8 cellular contexts compared by ENCODE assay signal in the genomic region with DNA sequence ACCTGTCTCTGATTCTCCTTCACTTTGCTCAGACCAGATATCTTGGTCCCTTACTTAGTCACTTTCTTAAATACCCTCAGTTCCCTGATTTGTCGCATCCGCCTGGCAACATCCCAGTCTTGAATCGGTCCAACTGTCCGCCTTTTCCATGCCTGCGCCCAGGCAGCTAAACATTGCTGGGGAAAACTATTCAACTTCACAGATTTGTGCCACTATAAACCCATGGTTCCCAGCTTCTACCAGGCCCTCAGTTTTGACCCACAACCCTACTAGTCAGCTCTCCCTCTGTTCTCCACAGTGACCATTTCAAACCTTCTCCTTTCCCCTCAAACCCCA. TPM values are rescaled to one million over a fixed set of nuclear protein-coding genes. Genes with fewer than 3 reads are reported as not detected.
DNase-seq lines count a peak whose midpoint lies in the region; ATAC-seq and TF ChIP-seq lines count a peak whose summit lies in the region.

No MANE protein-coding gene starts in this region.

- H3K27me3 Mint-ChIP-seq in neural progenitor cell (ENCODE audit: insufficient read depth, low read depth) = peaks cover 3% of the 10 kb centered on the region

- H3K9me2 ChIP-seq in Loucy (replicated peaks; ENCODE audit: low read depth, low read length) = no peaks in the 10 kb centered on the region

- H3K27me3 ChIP-seq in BE2C (no peaks in the 10 kb centered on the region), Loucy (ENCODE audit: insufficient read depth, low read length, poor library complexity, severe bottlenecking) (peaks cover 8% of the 10 kb centered on the region), ectodermal cell (ENCODE audit: control insufficient read depth, insufficient read depth, low read length, poor library complexity, severe bottlenecking) (no peaks in the 10 kb centered on the region), neural progenitor cell (no peaks in the 10 kb centered on the region)

- H3K27ac ChIP-seq in ectodermal cell (ENCODE audit: insufficient read depth, low read depth, low read length, poor library complexity, severe bottlenecking) = no peak overlapping the region
- no peak overlapping the region for H3K27ac ChIP-seq in neural progenitor cell

- H3K36me3 ChIP-seq in BE2C = no peaks in the 10 kb centered on the region
- no peaks in the 10 kb centered on the region for H3K36me3 ChIP-seq in Loucy (ENCODE audit: insufficient read depth, low read length)
- no peaks in the 10 kb centered on the region for H3K36me3 ChIP-seq in ectodermal cell (ENCODE audit: control insufficient read depth, insufficient read depth, low read length)
- no peaks in the 10 kb centered on the region for H3K36me3 ChIP-seq in neural progenitor cell

- H2AFZ ChIP-seq in Loucy (ENCODE audit: low read length) (peak overlapping the region; percentile 73; the same call in 1 of the 2 replicates), neural progenitor cell (replicated peaks) (peak overlapping the region; percentile 42)

- no peak for DNase-seq in BE2C
- DNase-seq in neural progenitor cell (ENCODE audit: low spot score) = no peak
- DNase-seq in DMS79 treated with DMSO at 0.1 percent for 48 hours (lab: John Stamatoyannopoulos, UW) = no peak
- no peak for DNase-seq in kidney tubule cell (ENCODE audit: low spot score)
- no peak for DNase-seq in hippocampal formation (lab: John Stamatoyannopoulos, UW)

- no peaks in the 10 kb centered on the region for H3K79me2 ChIP-seq in Loucy (ENCODE audit: insufficient read depth, low read length)
- H3K79me2 ChIP-seq in neural progenitor cell (ENCODE audit: low read depth) = peaks cover 36% of the 10 kb centered on the region

- 70 to 72% methylated on average over 5 of the region's 5 CpGs for WGBS in ectodermal cell, 2 experiments

- H3K9me3 ChIP-seq in BE2C = no peaks in the 10 kb centered on the region
- H3K9me3 ChIP-seq in Loucy (ENCODE audit: insufficient read depth, low read depth, low read length) = no peaks in the 10 kb centered on the region
- H3K9me3 ChIP-seq in ectodermal cell (ENCODE audit: control insufficient read depth, low read length) = no peaks in the 10 kb centered on the region
- H3K9me3 ChIP-seq in neural progenitor cell (ENCODE audit: low read depth) = peaks cover 2% of the 10 kb centered on the region

- H3K4me3 ChIP-seq in BE2C (ENCODE audit: low read depth, low read length) = peak overlapping the region; percentile 64
- H3K4me3 ChIP-seq in Loucy (ENCODE audit: low read length, poor library complexity, severe bottlenecking) = peak overlapping the region; percentile 70
- H3K4me3 ChIP-seq in ectodermal cell (ENCODE audit: insufficient read depth, low read depth, low read length) = peak overlapping the region; percentile 60
- peak overlapping the region; percentile 66 for H3K4me3 ChIP-seq in neural progenitor cell

- H3K9ac ChIP-seq in Loucy (ENCODE audit: low read depth, low read length, poor library complexity, severe bottlenecking) (no peak overlapping the region), neural progenitor cell (no peak overlapping the region)

- no peaks in the 10 kb centered on the region for H3K4me1 ChIP-seq in BE2C
- H3K4me1 ChIP-seq in Loucy (ENCODE audit: insufficient read depth, low read length, poor library complexity, severe bottlenecking) = no peaks in the 10 kb centered on the region
- no peaks in the 10 kb centered on the region for H3K4me1 ChIP-seq in ectodermal cell (ENCODE audit: control insufficient read depth, insufficient read depth, low read length)
- H3K4me1 ChIP-seq in neural progenitor cell = peaks cover 8% of the 10 kb centered on the region

- no peaks in the 10 kb centered on the region for H3F3A ChIP-seq in Loucy (ENCODE audit: low read depth)
- H3F3A ChIP-seq in neural progenitor cell (ENCODE audit: low read depth) = peaks cover 8% of the 10 kb centered on the region

- H3K4me3 Mint-ChIP-seq in neural progenitor cell = peak overlapping the region; percentile 85

- peaks cover 4% of the 10 kb centered on the region for H3K36me3 Mint-ChIP-seq in neural progenitor cell

- peak overlapping the region; percentile 58 for H3K27ac Mint-ChIP-seq in neural progenitor cell

- peaks cover 17% of the 10 kb centered on the region for H3K9me3 Mint-ChIP-seq in neural progenitor cell

- H3K4me2 ChIP-seq in Loucy (ENCODE audit: low read depth, low read length, poor library complexity, severe bottlenecking) (peak overlapping the region; percentile 68), neural progenitor cell (peak overlapping the region; percentile 76)

- no peaks in the 10 kb centered on the region for H4K20me1 ChIP-seq in Loucy (ENCODE audit: insufficient read depth, low read length, poor library complexity, severe bottlenecking)
- peaks cover 17% of the 10 kb centered on the region for H4K20me1 ChIP-seq in neural progenitor cell (ENCODE audit: low read depth)

- H3K4me1 Mint-ChIP-seq in neural progenitor cell = peaks cover 36% of the 10 kb centered on the region

- ATAC-seq in HG03432 (IDR thresholded peaks at IDR 0.05; ENCODE audit: unreplicated experiment) = no peak

- no peak for TF ChIP-seq CTCF in BE2C (IDR thresholded peaks at IDR 0.05; ENCODE audit: low read depth, low read length)
- no peak for TF ChIP-seq CTCF in Loucy (conservative IDR thresholded peaks at IDR 0.05; ENCODE audit: low read length)
- TF ChIP-seq CTCF in neural progenitor cell (IDR thresholded peaks at IDR 0.05) = no peak

RNA-seq across cellular contexts. Expression of a gene that starts 0.5 kb away (rescaled TPM):
- 5.4 TPM for polyA plus RNA-seq in BE2C (2012; ENCODE audit: insufficient read depth, insufficient read length, low read depth)
- polyA plus RNA-seq in ectodermal cell (2013, experiment 1 of 4) = 33.2 TPM
- 31.3 TPM for polyA plus RNA-seq in ectodermal cell (2013, experiment 2 of 4)
- 26.2 TPM for polyA plus RNA-seq in ectodermal cell (2013, experiment 3 of 4)
- 28.7 TPM for polyA plus RNA-seq in ectodermal cell (2013, experiment 4 of 4)
- 8.8 and 16.4 TPM in 2 replicates for total RNA-seq in neural progenitor cell (ENCODE audit: low replicate concordance)

RNA-seq across cellular contexts. Expression of a gene that starts 33.5 kb away (rescaled TPM):
- 16.0 TPM for polyA plus RNA-seq in BE2C (2012; ENCODE audit: insufficient read depth, insufficient read length, low read depth)
- polyA plus RNA-seq in ectodermal cell (2013, experiment 1 of 4) = 28.1 TPM
- 31.8 TPM for polyA plus RNA-seq in ectodermal cell (2013, experiment 2 of 4)
- 17.2 TPM for polyA plus RNA-seq in ectodermal cell (2013, experiment 3 of 4)
- 17.8 TPM for polyA plus RNA-seq in ectodermal cell (2013, experiment 4 of 4)
- 19.3 and 28.1 TPM in 2 replicates for total RNA-seq in neural progenitor cell (ENCODE audit: low replicate concordance)

RNA-seq across cellular contexts. Expression of a gene that starts 56.3 kb away (rescaled TPM):
- polyA plus RNA-seq in BE2C (2012; ENCODE audit: insufficient read depth, insufficient read length, low read depth) = 56.1 TPM
- polyA plus RNA-seq in ectodermal cell (2013, experiment 1 of 4) = 36.6 TPM
- 36.8 TPM for polyA plus RNA-seq in ectodermal cell (2013, experiment 2 of 4)
- polyA plus RNA-seq in ectodermal cell (2013, experiment 3 of 4) = 26.3 TPM
- polyA plus RNA-seq in ectodermal cell (2013, experiment 4 of 4) = 30.2 TPM
- 13.3 and 15.8 TPM in 2 replicates for total RNA-seq in neural progenitor cell (ENCODE audit: low replicate concordance)
